In genomic region chr2:160256511-160256910, GRCh38 we compare ENCODE assay signal across 23 cellular contexts. TPM values are rescaled to one million over a fixed set of nuclear protein-coding genes. Genes with fewer than 3 reads are reported as not detected.
"Had no signal": no experiment of that assay in that cellular context is flagged by ENCODE, and none has a peak within 500 bp of the region (broad histone marks: within the 10 kb centered on the region; RNA-seq: fewer than 3 reads in every experiment).

No MANE protein-coding gene starts in this region.

- H3K4me1 ChIP-seq: breast epithelium had no signal

- FAIRE-seq: endometrium had no signal

- H3K4me3 Mint-ChIP-seq: activated CD4-positive, alpha-beta memory T cell treated with anti-CD3 and anti-CD28 coated beads for 36 hours; activated naive CD8-positive, alpha-beta T cell; activated T-cell treated with anti-CD3 and anti-CD28 coated beads, Interleukin-2, amount 50 U/mL, for 4 hours; natural killer cell treated with Interleukin-12 subunit alpha and Interleukin-12 subunit beta and Interleukin-15 and Interleukin-18, amount 100 ng/mL, for 72 hours had no signal

- H3K36me3 Mint-ChIP-seq: natural killer cell treated with Interleukin-12 subunit alpha and Interleukin-12 subunit beta and Interleukin-15 and Interleukin-18, amount 100 ng/mL, for 72 hours had no signal

- H3K4me3 ChIP-seq: breast epithelium, dorsolateral prefrontal cortex, gastroesophageal sphincter, psoas muscle, right lobe of liver, upper lobe of right lung had no signal

- H3K27ac ChIP-seq: dorsolateral prefrontal cortex, gastroesophageal sphincter, psoas muscle, right lobe of liver, upper lobe of right lung had no signal

- DNase-seq: activated CD4-positive, alpha-beta memory T cell treated with anti-CD3 and anti-CD28 coated beads for 36 hours; activated CD4-positive, CD25-positive, alpha-beta regulatory T cell treated with anti-CD3 and anti-CD28 coated beads, Interleukin-2, amount 50 U/mL, for 72 hours; activated gamma-delta T cell; activated T-cell treated with anti-CD3 and anti-CD28 coated beads, Interleukin-2, amount 50 U/mL, for 4 hours; anterior cingulate cortex; dorsolateral prefrontal cortex; hippocampal formation; left cardiac atrium; occipital lobe; psoas muscle; right lobe of liver; stimulated activated CD4-positive, alpha-beta T cell treated with anti-CD3 and anti-CD28 coated beads, Interleukin-2, amount 100 ng/mL, for 48 hours; stimulated activated naive CD4-positive, alpha-beta T cell treated with Interleukin-2 at 50 U/mL for 16 hours; upper lobe of right lung had no signal

- H3K36me3 ChIP-seq: breast epithelium, gastroesophageal sphincter, right lobe of liver, upper lobe of right lung had no signal

- H3K27me3 ChIP-seq: breast epithelium, gastroesophageal sphincter, right lobe of liver, upper lobe of right lung had no signal

- H3K9me3 Mint-ChIP-seq: activated CD4-positive, alpha-beta memory T cell treated with anti-CD3 and anti-CD28 coated beads for 36 hours; activated T-cell treated with anti-CD3 and anti-CD28 coated beads, Interleukin-2, amount 50 U/mL, for 4 hours; natural killer cell treated with Interleukin-12 subunit alpha and Interleukin-12 subunit beta and Interleukin-15 and Interleukin-18, amount 100 ng/mL, for 72 hours had no signal

- H3K9me3 ChIP-seq: breast epithelium, gastroesophageal sphincter, psoas muscle, right lobe of liver, upper lobe of right lung had no signal

- ATAC-seq: activated T-cell treated with anti-CD3 and anti-CD28 coated beads, Interleukin-2, amount 50 U/mL, for 4 hours; gastroesophageal sphincter; left cardiac atrium; natural killer cell treated with Interleukin-12 subunit alpha and Interleukin-12 subunit beta and Interleukin-15 and Interleukin-18, amount 100 ng/mL, for 72 hours; psoas muscle; right lobe of liver; upper lobe of right lung had no signal

- H3K27ac Mint-ChIP-seq: activated CD4-positive, alpha-beta memory T cell treated with anti-CD3 and anti-CD28 coated beads for 36 hours; activated naive CD8-positive, alpha-beta T cell; natural killer cell treated with Interleukin-12 subunit alpha and Interleukin-12 subunit beta and Interleukin-15 and Interleukin-18, amount 100 ng/mL, for 72 hours had no signal

RNA-seq across cellular contexts. Expression of gene ITGB6, which starts 56.4 kb away (rescaled TPM):
- total RNA-seq: activated CD4-positive, alpha-beta memory T cell treated with anti-CD3 and anti-CD28 coated beads for 36 hours; activated T-cell treated with anti-CD3 and anti-CD28 coated beads, Interleukin-2, amount 50 U/mL, for 4 hours; dorsolateral prefrontal cortex; fibroblast of lung; lung microvascular endothelial cell; mononuclear cell; natural killer cell treated with Interleukin-12 subunit alpha and Interleukin-12 subunit beta and Interleukin-15 and Interleukin-18, amount 100 ng/mL, for 72 hours; T-helper 2 cell treated with Interferon-gamma antibody and Interleukin-4, amounts not matched to agents 100 ng/mL and 5 ng/mL, for 36 hours had no signal
